13 cellular contexts compared by ENCODE assay signal in genomic region chr9:9003184-9003583, GRCh38.
DNase-seq lines count a peak whose midpoint lies in the region; ATAC-seq and TF ChIP-seq lines count a peak whose summit lies in the region.
"Had no signal": no experiment of that assay in that cellular context is flagged by ENCODE, and none has a peak within 500 bp of the region (broad histone marks: within the 10 kb centered on the region; RNA-seq: fewer than 3 reads in every experiment).

No MANE protein-coding gene starts in this region.

- TF ChIP-seq CTCF in fibroblast of mammary gland (conservative IDR thresholded peaks at IDR 0.05; ENCODE audit: control insufficient read depth, insufficient read depth, low read depth, low read length) (peak; percentile 37), omental fat pad (IDR thresholded peaks at IDR 0.05) (no peak)

- DNase-seq in HK-2 (ENCODE audit: unreplicated experiment) = peak; percentile 2
- DNase-seq in NCI-H748 treated with DMSO at 0.1 percent for 48 hours (lab: John Stamatoyannopoulos, UW) = peak; percentile 28
- DNase-seq in fibroblast of mammary gland (ENCODE audit: low read depth) = peak; percentile 64
- no peak for DNase-seq in omental fat pad (ENCODE audit: low spot score)
- DNase-seq in stimulated activated CD8-positive, alpha-beta memory T cell treated with anti-CD3 and anti-CD28 coated beads, Interleukin-4, amount 100 ng/mL, for 48 hours = no peak
- DNase-seq in activated CD4-positive, alpha-beta memory T cell treated with anti-CD3 and anti-CD28 coated beads for 36 hours = no peak
- no peak for DNase-seq in AG08395 (ENCODE audit: low spot score)
- DNase-seq: activated naive CD4-positive, alpha-beta T cell treated with anti-CD3 and anti-CD28 coated beads, Interleukin-2, amount 10 ng/mL, durations not matched to agents 7 days and 5 days; GOT3; IMR-90; T-cell had no signal

- no peaks in the 10 kb centered on the region for H3K36me3 Mint-ChIP-seq in activated CD4-positive, alpha-beta memory T cell treated with anti-CD3 and anti-CD28 coated beads for 36 hours
- H3K36me3 Mint-ChIP-seq: activated naive CD4-positive, alpha-beta T cell treated with anti-CD3 and anti-CD28 coated beads, Interleukin-2, amount 10 ng/mL, durations not matched to agents 7 days and 5 days; T-cell had no signal

- H3K9me3 Mint-ChIP-seq in activated CD4-positive, alpha-beta memory T cell treated with anti-CD3 and anti-CD28 coated beads for 36 hours = no peaks in the 10 kb centered on the region
- H3K9me3 Mint-ChIP-seq: T-cell had no signal

- H3K4me1 Mint-ChIP-seq in activated CD4-positive, alpha-beta memory T cell treated with anti-CD3 and anti-CD28 coated beads for 36 hours (ENCODE audit: low read depth) = no peaks in the 10 kb centered on the region
- H3K4me1 Mint-ChIP-seq: activated naive CD4-positive, alpha-beta T cell treated with anti-CD3 and anti-CD28 coated beads, Interleukin-2, amount 10 ng/mL, durations not matched to agents 7 days and 5 days; T-cell had no signal

- ATAC-seq in omental fat pad (ENCODE audit: low FRiP score) = peak; percentile 23
- no peak for ATAC-seq in GM21360 (IDR thresholded peaks at IDR 0.05; ENCODE audit: unreplicated experiment)
- ATAC-seq: T-cell had no signal

- no peak overlapping the region for H3K4me3 ChIP-seq in fibroblast of mammary gland (ENCODE audit: control insufficient read depth, low read depth, low read length)

- H3K4me3 Mint-ChIP-seq in activated CD4-positive, alpha-beta memory T cell treated with anti-CD3 and anti-CD28 coated beads for 36 hours = no peak overlapping the region
- H3K4me3 Mint-ChIP-seq: activated naive CD4-positive, alpha-beta T cell treated with anti-CD3 and anti-CD28 coated beads, Interleukin-2, amount 10 ng/mL, durations not matched to agents 7 days and 5 days; stimulated activated naive CD8-positive, alpha-beta T cell treated with anti-CD3 and anti-CD28 coated beads, Interleukin-15, Interleukin-2, amounts not matched to agents 100 ng/mL and 50 ng/mL, for 24 hours; T-cell had no signal

- CTCF ChIA-PET in activated CD4-positive, alpha-beta memory T cell treated with anti-CD3 and anti-CD28 coated beads for 36 hours (lab: Charles Lee) = interaction anchor here (0.9 to 1.1 kb wide), 2 partner anchors 207 to 1433 kb away, joined by 3 to 4 read pairs; no protein-coding TSS in a partner anchor

- intact Hi-C loops in activated CD4-positive, alpha-beta memory T cell treated with anti-CD3 and anti-CD28 coated beads for 36 hours (cut with micrococcal nuclease) = no loop called here

- H3K27me3 Mint-ChIP-seq in activated CD4-positive, alpha-beta memory T cell treated with anti-CD3 and anti-CD28 coated beads for 36 hours = no peaks in the 10 kb centered on the region
- H3K27me3 Mint-ChIP-seq: activated naive CD4-positive, alpha-beta T cell treated with anti-CD3 and anti-CD28 coated beads, Interleukin-2, amount 10 ng/mL, durations not matched to agents 7 days and 5 days; stimulated activated naive CD8-positive, alpha-beta T cell treated with anti-CD3 and anti-CD28 coated beads, Interleukin-15, Interleukin-2, amounts not matched to agents 100 ng/mL and 50 ng/mL, for 24 hours; T-cell had no signal

- no peak overlapping the region for H3K27ac Mint-ChIP-seq in activated CD4-positive, alpha-beta memory T cell treated with anti-CD3 and anti-CD28 coated beads for 36 hours
- H3K27ac Mint-ChIP-seq: activated naive CD4-positive, alpha-beta T cell treated with anti-CD3 and anti-CD28 coated beads, Interleukin-2, amount 10 ng/mL, durations not matched to agents 7 days and 5 days; stimulated activated naive CD8-positive, alpha-beta T cell treated with anti-CD3 and anti-CD28 coated beads, Interleukin-15, Interleukin-2, amounts not matched to agents 100 ng/mL and 50 ng/mL, for 24 hours; T-cell had no signal

- POLR2A ChIA-PET in activated CD4-positive, alpha-beta memory T cell treated with anti-CD3 and anti-CD28 coated beads for 36 hours (lab: Charles Lee) = no interaction called here

Comparison
In these comparisons a context has a peak if more than half of its experiments do, and no peak if none do; other contexts are left out.
1. DNase-seq: peak in HK-2 (single experiment), NCI-H748 treated with DMSO at 0.1 percent for 48 hours (single experiment) and fibroblast of mammary gland (single experiment); none in omental fat pad (single experiment), stimulated activated CD8-positive, alpha-beta memory T cell treated with anti-CD3 and anti-CD28 coated beads, Interleukin-4, amount 100 ng/mL, for 48 hours (single experiment), activated CD4-positive, alpha-beta memory T cell treated with anti-CD3 and anti-CD28 coated beads for 36 hours (single experiment) and AG08395 (single experiment).